ENCODE assay signal across 31 cellular contexts in genomic region chr20:11841972-11842461, GRCh38.
"Had no signal": no experiment of that assay in that cellular context is flagged by ENCODE, and none has a peak within 500 bp of the region (broad histone marks: within the 10 kb centered on the region; RNA-seq: fewer than 3 reads in every experiment).

No MANE protein-coding gene starts in this region.

- H3K9me3 Mint-ChIP-seq: dendritic cell treated with granulocyte-macrophage colony-stimulating factor and Interleukin-4, amounts not matched to agents 40 ng/mL and 50 ng/mL, for 4 days; endodermal cell; T-helper 1 cell treated with Interleukin-12 subunit alpha and Interleukin-12 subunit beta and Interleukin-4 antibody, amounts not matched to agents 30 μg/mL and 1 μg/mL, for 36 hours had no signal

- ATAC-seq: activated CD4-positive, CD25-positive, alpha-beta regulatory T cell treated with anti-CD3 and anti-CD28 coated beads, Interleukin-2, amount 50 U/mL, for 24 hours; activated CD8-positive, alpha-beta T cell treated with anti-CD3 and anti-CD28 coated beads for 36 hours; activated T-cell treated with anti-CD3 and anti-CD28 coated beads, Interleukin-2, amount 50 U/mL, for 4 hours; activated T-helper 17 cell treated with anti-CD3 and anti-CD28 coated beads, Interleukin-2, amount 50 U/mL, for 72 hours; esophagus mucosa had no signal

- FAIRE-seq: bronchial epithelial cell, frontal cortex had no signal

- H3K4me3 ChIP-seq: coronary artery, dorsolateral prefrontal cortex had no signal

- H3K4me3 Mint-ChIP-seq: activated B cell treated with CpG ODN at 0.5 μM for 24 hours; activated CD8-positive, alpha-beta T cell treated with anti-CD3 and anti-CD28 coated beads for 36 hours; activated naive CD8-positive, alpha-beta T cell; activated T-cell treated with anti-CD3 and anti-CD28 coated beads, Interleukin-2, amount 50 U/mL, for 4 hours; activated T-helper 17 cell treated with anti-CD3 and anti-CD28 coated beads, Interleukin-2, amount 50 U/mL, for 72 hours; central memory CD8-positive, alpha-beta T cell; dendritic cell treated with granulocyte-macrophage colony-stimulating factor and Interleukin-4, amounts not matched to agents 40 ng/mL and 50 ng/mL, for 4 days; endodermal cell; T-helper 1 cell treated with Interleukin-12 subunit alpha and Interleukin-12 subunit beta and Interleukin-4 antibody, amounts not matched to agents 30 μg/mL and 1 μg/mL, for 36 hours had no signal

- H3K36me3 Mint-ChIP-seq: activated naive CD8-positive, alpha-beta T cell had no signal

- H3K27ac ChIP-seq: brain microvascular endothelial cell, coronary artery, dorsolateral prefrontal cortex, WERI-Rb-1 had no signal

- H3K4me1 Mint-ChIP-seq: activated B cell treated with CpG ODN at 0.5 μM for 24 hours; activated T-helper 17 cell treated with anti-CD3 and anti-CD28 coated beads, Interleukin-2, amount 50 U/mL, for 72 hours; central memory CD8-positive, alpha-beta T cell had no signal

- H3K27ac Mint-ChIP-seq: activated B cell treated with CpG ODN at 0.5 μM for 24 hours; activated CD8-positive, alpha-beta T cell treated with anti-CD3 and anti-CD28 coated beads for 36 hours; activated naive CD8-positive, alpha-beta T cell; activated T-helper 17 cell treated with anti-CD3 and anti-CD28 coated beads, Interleukin-2, amount 50 U/mL, for 72 hours; dendritic cell treated with granulocyte-macrophage colony-stimulating factor and Interleukin-4, amounts not matched to agents 40 ng/mL and 50 ng/mL, for 4 days; endodermal cell; T-helper 1 cell treated with Interleukin-12 subunit alpha and Interleukin-12 subunit beta and Interleukin-4 antibody, amounts not matched to agents 30 μg/mL and 1 μg/mL, for 36 hours had no signal

- H3K36me3 ChIP-seq: brain microvascular endothelial cell, WERI-Rb-1 had no signal

- DNase-seq: activated B cell treated with CpG ODN at 0.5 μM for 24 hours; activated CD4-positive, alpha-beta T cell treated with anti-CD3 and anti-CD28 coated beads for 48 hours; activated CD4-positive, alpha-beta T cell treated with anti-CD3 and anti-CD28 coated beads, Interleukin-2, amount 50 U/mL, for 1 hour; activated CD4-positive, alpha-beta T cell treated with anti-CD3 and anti-CD28 coated beads, Interleukin-2, amount 50 U/mL, for 48 hours; activated CD8-positive, alpha-beta memory T cell treated with anti-CD3 and anti-CD28 coated beads for 24 hours; activated CD8-positive, alpha-beta T cell treated with anti-CD3 and anti-CD28 coated beads for 36 hours; activated effector memory CD4-positive, alpha-beta T cell treated with Interleukin-2 at 50 U/mL for 16 hours; activated gamma-delta T cell treated with Interleukin-2 at 50 U/mL for 16 hours; activated naive CD4-positive, alpha-beta T cell treated with anti-CD3 and anti-CD28 coated beads, Interleukin-2, amount 50 U/mL, for 16 hours; activated naive CD4-positive, alpha-beta T cell treated with Interleukin-2 at 50 U/mL for 16 hours; activated T-cell treated with anti-CD3 and anti-CD28 coated beads, Interleukin-2, amount 50 U/mL, for 4 hours; amniotic stem cell; anterior cingulate cortex; brain microvascular endothelial cell; dorsolateral prefrontal cortex; effector memory CD4-positive, alpha-beta T cell; endodermal cell; foreskin fibroblast; head of caudate nucleus; T1000; WERI-Rb-1 had no signal

- H3K27me3 ChIP-seq: brain microvascular endothelial cell, dorsolateral prefrontal cortex had no signal
